In genomic region chr5:74934949-74935751, GRCh38 we compare ENCODE assay signal across 9 cellular contexts.
DNase-seq lines count a peak whose midpoint lies in the region; ATAC-seq and TF ChIP-seq lines count a peak whose summit lies in the region.
"Had no signal": no experiment of that assay in that cellular context is flagged by ENCODE, and none has a peak within 500 bp of the region (broad histone marks: within the 10 kb centered on the region; RNA-seq: fewer than 3 reads in every experiment).

No MANE protein-coding gene starts in this region.

- H3K4me1 ChIP-seq in GM23338 (ENCODE audit: insufficient read depth) (no peaks in the 10 kb centered on the region; the same call in 1 of the 2 replicates), esophagus muscularis mucosa (no peaks in the 10 kb centered on the region), skeletal muscle satellite cell (ENCODE audit: control insufficient read depth, insufficient read depth, low read length) (no peaks in the 10 kb centered on the region)

- no peak overlapping the region for H3K27ac Mint-ChIP-seq in GM23338
- H3K27ac Mint-ChIP-seq in activated CD4-positive, alpha-beta T cell treated with anti-CD3 and anti-CD28 coated beads for 36 hours = peak overlapping the region; percentile 24

- peaks cover 12% of the 10 kb centered on the region for H3K4me1 Mint-ChIP-seq in GM23338
- H3K4me1 Mint-ChIP-seq in activated CD4-positive, alpha-beta T cell treated with anti-CD3 and anti-CD28 coated beads for 36 hours = peaks cover 28% of the 10 kb centered on the region

- TF ChIP-seq EP300 in esophagus muscularis mucosa (IDR thresholded peaks at IDR 0.05) = no peak

- no peaks in the 10 kb centered on the region for H3K36me3 Mint-ChIP-seq in GM23338 (ENCODE audit: low read depth)
- H3K36me3 Mint-ChIP-seq in activated CD4-positive, alpha-beta T cell treated with anti-CD3 and anti-CD28 coated beads for 36 hours (ENCODE audit: low read depth) = no peaks in the 10 kb centered on the region

- ATAC-seq in GM23338 (peak; percentile 78), HG03025 (IDR thresholded peaks at IDR 0.05; ENCODE audit: low FRiP score, unreplicated experiment) (no peak)
- ATAC-seq in activated CD4-positive, alpha-beta T cell treated with anti-CD3 and anti-CD28 coated beads for 36 hours = peak; percentile 95

- POLR2A ChIA-PET in activated CD4-positive, alpha-beta T cell treated with anti-CD3 and anti-CD28 coated beads for 36 hours (lab: Charles Lee) = no interaction called here

- no peaks in the 10 kb centered on the region for H3K27me3 ChIP-seq in GM23338 (ENCODE audit: insufficient read depth)
- H3K27me3 ChIP-seq in esophagus muscularis mucosa = peaks cover 0 to 16% (median 0%) of the 10 kb centered on the region in 4 donors
- H3K27me3 ChIP-seq in skeletal muscle satellite cell (ENCODE audit: control insufficient read depth, insufficient read depth, low read length) = peaks cover 24% of the 10 kb centered on the region

- H3K79me2 ChIP-seq in GM23338 (replicated peaks; ENCODE audit: insufficient read depth) = no peaks in the 10 kb centered on the region

- TF ChIP-seq CTCF in GM23338 (conservative IDR thresholded peaks at IDR 0.05; ENCODE audit: low read depth in 2 of 2) (peak; percentile 46 to 68), esophagus muscularis mucosa (IDR thresholded peaks at IDR 0.05) (peak in 2 of 3 experiments; percentile 8 to 11)

- H3K9me3 Mint-ChIP-seq in GM23338 = no peaks in the 10 kb centered on the region
- H3K9me3 Mint-ChIP-seq in activated CD4-positive, alpha-beta T cell treated with anti-CD3 and anti-CD28 coated beads for 36 hours (ENCODE audit: low read depth) = no peaks in the 10 kb centered on the region

- no peaks in the 10 kb centered on the region for H3K36me3 ChIP-seq in GM23338 (ENCODE audit: insufficient read depth)
- H3K36me3 ChIP-seq in esophagus muscularis mucosa = no peaks in the 10 kb centered on the region
- H3K36me3 ChIP-seq in skeletal muscle satellite cell (ENCODE audit: insufficient read depth, low read length) = no peaks in the 10 kb centered on the region

- 41% methylated on average over 4 of the region's 9 CpGs for WGBS in esophagus muscularis mucosa

- no peak for TF ChIP-seq POLR2A in esophagus muscularis mucosa (IDR thresholded peaks at IDR 0.05; ENCODE audit: low read depth)

- CTCF ChIA-PET in activated CD4-positive, alpha-beta T cell treated with anti-CD3 and anti-CD28 coated beads for 36 hours (lab: Charles Lee) = interaction anchor here (0.6 to 2.6 kb wide), 12 partner anchors 10 to 402 kb away, joined by 3 to 16 read pairs (median 4); partner anchors contain the start of genes ANKRD31 and HMGCR

- H3K9me3 ChIP-seq in esophagus muscularis mucosa (no peaks in the 10 kb centered on the region), skeletal muscle satellite cell (replicated peaks; ENCODE audit: low read length) (no peaks in the 10 kb centered on the region)

- H3K4me3 Mint-ChIP-seq in GM23338 = no peak overlapping the region
- peak overlapping the region; percentile 25 for H3K4me3 Mint-ChIP-seq in activated CD4-positive, alpha-beta T cell treated with anti-CD3 and anti-CD28 coated beads for 36 hours

- intact Hi-C loops in activated CD4-positive, alpha-beta T cell treated with anti-CD3 and anti-CD28 coated beads for 36 hours (cut with DNase I, micrococcal nuclease) = loop anchor here in 1 of 2 experiments (1.0 to 10.0 kb wide), 2 partner anchors 330 to 740 kb away; no protein-coding TSS in a partner anchor
- intact Hi-C loops in esophagus muscularis mucosa (cut with DNase I) = no loop called here

- H2AFZ ChIP-seq in GM23338 = peak overlapping the region; percentile 64; the same call in 1 of the 2 replicates

- H3K9ac ChIP-seq in skeletal muscle satellite cell (ENCODE audit: low read depth, low read length) = no peak overlapping the region

- DNase-seq in AG08396 (ENCODE audit: low spot score) = peak; percentile 52
- DNase-seq in GM23338 (ENCODE audit: low spot score) = peak; percentile 49
- DNase-seq in activated CD4-positive, alpha-beta T cell treated with anti-CD3 and anti-CD28 coated beads for 36 hours = peak; percentile 34
- no peak for DNase-seq in esophagus muscularis mucosa (ENCODE audit: extremely low spot score)
- DNase-seq in NCI-H2227 treated with DMSO at 0.1 percent for 48 hours (lab: John Stamatoyannopoulos, UW) = no peak
- DNase-seq in T-helper 9 cell = no peak

- peaks cover 2% of the 10 kb centered on the region for H3K27me3 Mint-ChIP-seq in GM23338 (ENCODE audit: insufficient read depth, low read depth, poor library complexity)
- peaks cover 2% of the 10 kb centered on the region for H3K27me3 Mint-ChIP-seq in activated CD4-positive, alpha-beta T cell treated with anti-CD3 and anti-CD28 coated beads for 36 hours

- no peaks in the 10 kb centered on the region for H4K20me1 ChIP-seq in GM23338 (replicated peaks; ENCODE audit: insufficient read depth)

- H3K9me2 ChIP-seq in GM23338 (ENCODE audit: insufficient read depth) = no peaks in the 10 kb centered on the region

- H3F3A ChIP-seq in GM23338 (replicated peaks; ENCODE audit: low read depth) = no peaks in the 10 kb centered on the region

- H3K4me3 ChIP-seq in GM23338 = no peak overlapping the region
- no peak overlapping the region for H3K4me3 ChIP-seq in esophagus muscularis mucosa
- no peak overlapping the region for H3K4me3 ChIP-seq in skeletal muscle satellite cell (ENCODE audit: low read length)

- no peak overlapping the region for H3K4me2 ChIP-seq in GM23338
- H3K4me2 ChIP-seq in skeletal muscle satellite cell (ENCODE audit: low read length) = peak overlapping the region; percentile 9

- H3K27ac ChIP-seq in GM23338 (ENCODE audit: low read depth) (no peak overlapping the region), esophagus muscularis mucosa (replicated peaks in 1 of 4) (no peak overlapping the region)
- H3K27ac ChIP-seq: epithelial cell of prostate had no signal

TF ChIP-seq in GM23338, 12 proteins besides CTCF, POLR2A, EP300 and RAD21 (continues in another document):
- TF ChIP-seq, protein P1, sequence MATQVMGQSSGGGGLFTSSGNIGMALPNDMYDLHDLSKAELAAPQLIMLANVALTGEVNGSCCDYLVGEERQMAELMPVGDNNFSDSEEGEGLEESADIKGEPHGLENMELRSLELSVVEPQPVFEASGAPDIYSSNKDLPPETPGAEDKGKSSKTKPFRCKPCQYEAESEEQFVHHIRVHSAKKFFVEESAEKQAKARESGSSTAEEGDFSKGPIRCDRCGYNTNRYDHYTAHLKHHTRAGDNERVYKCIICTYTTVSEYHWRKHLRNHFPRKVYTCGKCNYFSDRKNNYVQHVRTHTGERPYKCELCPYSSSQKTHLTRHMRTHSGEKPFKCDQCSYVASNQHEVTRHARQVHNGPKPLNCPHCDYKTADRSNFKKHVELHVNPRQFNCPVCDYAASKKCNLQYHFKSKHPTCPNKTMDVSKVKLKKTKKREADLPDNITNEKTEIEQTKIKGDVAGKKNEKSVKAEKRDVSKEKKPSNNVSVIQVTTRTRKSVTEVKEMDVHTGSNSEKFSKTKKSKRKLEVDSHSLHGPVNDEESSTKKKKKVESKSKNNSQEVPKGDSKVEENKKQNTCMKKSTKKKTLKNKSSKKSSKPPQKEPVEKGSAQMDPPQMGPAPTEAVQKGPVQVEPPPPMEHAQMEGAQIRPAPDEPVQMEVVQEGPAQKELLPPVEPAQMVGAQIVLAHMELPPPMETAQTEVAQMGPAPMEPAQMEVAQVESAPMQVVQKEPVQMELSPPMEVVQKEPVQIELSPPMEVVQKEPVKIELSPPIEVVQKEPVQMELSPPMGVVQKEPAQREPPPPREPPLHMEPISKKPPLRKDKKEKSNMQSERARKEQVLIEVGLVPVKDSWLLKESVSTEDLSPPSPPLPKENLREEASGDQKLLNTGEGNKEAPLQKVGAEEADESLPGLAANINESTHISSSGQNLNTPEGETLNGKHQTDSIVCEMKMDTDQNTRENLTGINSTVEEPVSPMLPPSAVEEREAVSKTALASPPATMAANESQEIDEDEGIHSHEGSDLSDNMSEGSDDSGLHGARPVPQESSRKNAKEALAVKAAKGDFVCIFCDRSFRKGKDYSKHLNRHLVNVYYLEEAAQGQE (IDR thresholded peaks at IDR 0.05; ENCODE audit: unreplicated experiment) = no peak
- TF ChIP-seq ZNF114 (CRISPR knock-in tag; IDR thresholded peaks at IDR 0.05) = no peak
- no peak for TF ChIP-seq CREB1 (CRISPR knock-in tag; IDR thresholded peaks at IDR 0.05; ENCODE audit: low read depth)

Comparison
In these comparisons a context has a peak if more than half of its experiments do, and no peak if none do; other contexts are left out.
1. DNase-seq: peak in AG08396 (single experiment), GM23338 (single experiment) and activated CD4-positive, alpha-beta T cell treated with anti-CD3 and anti-CD28 coated beads for 36 hours (single experiment); none in esophagus muscularis mucosa (single experiment), NCI-H2227 treated with DMSO at 0.1 percent for 48 hours (single experiment) and T-helper 9 cell (single experiment).